Comparison of ENCODE assay signal across 1 cellular context in the genomic region with DNA sequence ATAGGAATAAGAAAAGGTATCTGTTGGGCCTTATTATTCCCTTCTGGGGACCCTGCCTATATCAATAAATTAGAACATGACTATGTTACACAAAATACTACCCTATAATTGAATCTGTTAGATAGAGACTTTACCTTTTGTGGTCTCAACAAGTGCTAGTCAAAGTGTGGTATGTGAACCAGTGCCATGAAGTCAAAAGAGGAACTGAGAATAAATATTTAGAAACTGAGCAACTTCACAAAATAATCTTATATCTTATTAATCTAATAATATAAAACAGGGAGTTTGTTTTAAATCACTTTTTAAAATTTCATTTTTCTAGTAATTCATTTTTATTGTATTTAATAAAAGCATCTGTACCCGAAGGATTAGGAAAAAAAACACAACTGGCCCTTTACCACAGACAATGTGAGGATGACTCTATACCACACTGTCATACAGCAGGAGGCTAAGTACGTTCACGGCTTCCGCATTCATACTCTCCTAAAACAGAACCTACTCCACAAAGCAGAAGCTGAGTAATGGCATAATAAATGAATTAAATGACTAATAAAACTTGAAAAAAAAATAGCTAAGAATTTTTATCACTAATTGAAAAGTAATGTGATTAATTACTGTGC.
TF ChIP-seq lines count a peak whose summit lies in the region.

No MANE protein-coding gene starts in this region.

TF ChIP-seq in GM12878, 131 proteins besides CTCF, POLR2A, EP300 and RAD21 (continues in another document):
- TF ChIP-seq PAX8 (IDR thresholded peaks at IDR 0.05) (no peak), BHLHE40 (IDR thresholded peaks at IDR 0.05; ENCODE audit: borderline replicate concordance in 1 of 2, low read depth in 2 of 2, low read length in 1 of 2) (peak in 1 of 2 experiments; percentile 16; a peak in 1 of 4 replicates), EGR1 (IDR thresholded peaks at IDR 0.05; ENCODE audit: borderline replicate concordance in 1 of 2, low read depth in 2 of 2, low read length in 2 of 2) (no peak), IKZF1 (conservative IDR thresholded peaks at IDR 0.05) (no peak), SPI1 (IDR thresholded peaks at IDR 0.05; ENCODE audit: borderline replicate concordance, insufficient read depth, low read depth, low read length) (peak; percentile 89), MYC (IDR thresholded peaks at IDR 0.05; ENCODE audit: insufficient read depth, insufficient read length, insufficient replicate concordance, low read length, severe bottlenecking) (no peak), POLR2AphosphoS5 (IDR thresholded peaks at IDR 0.05; ENCODE audit: low read length) (no peak), NFYA (IDR thresholded peaks at IDR 0.05; ENCODE audit: borderline replicate concordance, low read depth, low read length) (no peak), KDM1A (IDR thresholded peaks at IDR 0.05; ENCODE audit: borderline replicate concordance) (no peak), SREBF1 (IDR thresholded peaks at IDR 0.05; ENCODE audit: low read length) (no peak), MEF2B (IDR thresholded peaks at IDR 0.05; ENCODE audit: partially characterized antibody, poor library complexity, severe bottlenecking) (peak; percentile 35), SIN3A (IDR thresholded peaks at IDR 0.05; ENCODE audit: low read depth, low read length) (no peak), JUNB (IDR thresholded peaks at IDR 0.05) (peak; percentile 45), FOS (IDR thresholded peaks at IDR 0.05; ENCODE audit: borderline replicate concordance, extremely low read depth, insufficient read length) (no peak), NRF1 (conservative IDR thresholded peaks at IDR 0.05; ENCODE audit: low read depth, low read length) (no peak), CHD1 (IDR thresholded peaks at IDR 0.05; ENCODE audit: low read depth, low read length) (no peak), MTA2 (IDR thresholded peaks at IDR 0.05; ENCODE audit: low read depth) (peak; percentile 83), NR2C2 (IDR thresholded peaks at IDR 0.05; ENCODE audit: borderline replicate concordance, control insufficient read depth, insufficient read length, low read depth) (no peak), RCOR1 (conservative IDR thresholded peaks at IDR 0.05; ENCODE audit: low read depth, low read length) (no peak), BRCA1 (IDR thresholded peaks at IDR 0.05; ENCODE audit: low read depth, low read length) (no peak), RUNX3 (IDR thresholded peaks at IDR 0.05; ENCODE audit: low read length) (peak; percentile 86), NR2C1 (IDR thresholded peaks at IDR 0.05) (no peak), ATF7 (IDR thresholded peaks at IDR 0.05; ENCODE audit: low read depth) (peak; percentile 68), TCF12 (IDR thresholded peaks at IDR 0.05; ENCODE audit: low read depth, low read length) (no peak), ZNF274 (IDR thresholded peaks at IDR 0.05; ENCODE audit: insufficient read depth, insufficient read length) (no peak), TAF1 (IDR thresholded peaks at IDR 0.05; ENCODE audit: borderline replicate concordance, low read depth, low read length) (no peak), ZBED1 (IDR thresholded peaks at IDR 0.05; ENCODE audit: borderline replicate concordance) (no peak), RBBP5 (conservative IDR thresholded peaks at IDR 0.05) (no peak), IKZF2 (IDR thresholded peaks at IDR 0.05) (no peak; a peak in 1 of 4 replicates), BCL11A (IDR thresholded peaks at IDR 0.05; ENCODE audit: low read depth, low read length) (0 out of 2 replicates have a peak, but pooled peaks have one; percentile 8), TARDBP (IDR thresholded peaks at IDR 0.05; ENCODE audit: borderline replicate concordance) (no peak), IRF4 (IDR thresholded peaks at IDR 0.05; ENCODE audit: low read depth, low read length) (no peak), ESRRA (IDR thresholded peaks at IDR 0.05; ENCODE audit: low read length) (no peak), SUPT20H (IDR thresholded peaks at IDR 0.05; ENCODE audit: borderline replicate concordance, control insufficient read depth, low read depth, low read length) (no peak)
- TF ChIP-seq, protein P1, sequence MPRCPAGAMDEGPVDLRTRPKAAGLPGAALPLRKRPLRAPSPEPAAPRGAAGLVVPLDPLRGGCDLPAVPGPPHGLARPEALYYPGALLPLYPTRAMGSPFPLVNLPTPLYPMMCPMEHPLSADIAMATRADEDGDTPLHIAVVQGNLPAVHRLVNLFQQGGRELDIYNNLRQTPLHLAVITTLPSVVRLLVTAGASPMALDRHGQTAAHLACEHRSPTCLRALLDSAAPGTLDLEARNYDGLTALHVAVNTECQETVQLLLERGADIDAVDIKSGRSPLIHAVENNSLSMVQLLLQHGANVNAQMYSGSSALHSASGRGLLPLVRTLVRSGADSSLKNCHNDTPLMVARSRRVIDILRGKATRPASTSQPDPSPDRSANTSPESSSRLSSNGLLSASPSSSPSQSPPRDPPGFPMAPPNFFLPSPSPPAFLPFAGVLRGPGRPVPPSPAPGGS (IDR thresholded peaks at IDR 0.05; ENCODE audit: borderline replicate concordance, insufficient read depth, low read depth, low read length, poor library complexity, severe bottlenecking) = no peak
- TF ChIP-seq, protein P2, sequence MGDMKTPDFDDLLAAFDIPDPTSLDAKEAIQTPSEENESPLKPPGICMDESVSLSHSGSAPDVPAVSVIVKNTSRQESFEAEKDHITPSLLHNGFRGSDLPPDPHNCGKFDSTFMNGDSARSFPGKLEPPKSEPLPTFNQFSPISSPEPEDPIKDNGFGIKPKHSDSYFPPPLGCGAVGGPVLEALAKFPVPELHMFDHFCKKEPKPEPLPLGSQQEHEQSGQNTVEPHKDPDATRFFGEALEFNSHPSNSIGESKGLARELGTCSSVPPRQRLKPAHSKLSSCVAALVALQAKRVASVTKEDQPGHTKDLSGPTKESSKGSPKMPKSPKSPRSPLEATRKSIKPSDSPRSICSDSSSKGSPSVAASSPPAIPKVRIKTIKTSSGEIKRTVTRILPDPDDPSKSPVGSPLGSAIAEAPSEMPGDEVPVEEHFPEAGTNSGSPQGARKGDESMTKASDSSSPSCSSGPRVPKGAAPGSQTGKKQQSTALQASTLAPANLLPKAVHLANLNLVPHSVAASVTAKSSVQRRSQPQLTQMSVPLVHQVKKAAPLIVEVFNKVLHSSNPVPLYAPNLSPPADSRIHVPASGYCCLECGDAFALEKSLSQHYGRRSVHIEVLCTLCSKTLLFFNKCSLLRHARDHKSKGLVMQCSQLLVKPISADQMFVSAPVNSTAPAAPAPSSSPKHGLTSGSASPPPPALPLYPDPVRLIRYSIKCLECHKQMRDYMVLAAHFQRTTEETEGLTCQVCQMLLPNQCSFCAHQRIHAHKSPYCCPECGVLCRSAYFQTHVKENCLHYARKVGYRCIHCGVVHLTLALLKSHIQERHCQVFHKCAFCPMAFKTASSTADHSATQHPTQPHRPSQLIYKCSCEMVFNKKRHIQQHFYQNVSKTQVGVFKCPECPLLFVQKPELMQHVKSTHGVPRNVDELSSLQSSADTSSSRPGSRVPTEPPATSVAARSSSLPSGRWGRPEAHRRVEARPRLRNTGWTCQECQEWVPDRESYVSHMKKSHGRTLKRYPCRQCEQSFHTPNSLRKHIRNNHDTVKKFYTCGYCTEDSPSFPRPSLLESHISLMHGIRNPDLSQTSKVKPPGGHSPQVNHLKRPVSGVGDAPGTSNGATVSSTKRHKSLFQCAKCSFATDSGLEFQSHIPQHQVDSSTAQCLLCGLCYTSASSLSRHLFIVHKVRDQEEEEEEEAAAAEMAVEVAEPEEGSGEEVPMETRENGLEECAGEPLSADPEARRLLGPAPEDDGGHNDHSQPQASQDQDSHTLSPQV (IDR thresholded peaks at IDR 0.05) = no peak
- TF ChIP-seq, protein P3, sequence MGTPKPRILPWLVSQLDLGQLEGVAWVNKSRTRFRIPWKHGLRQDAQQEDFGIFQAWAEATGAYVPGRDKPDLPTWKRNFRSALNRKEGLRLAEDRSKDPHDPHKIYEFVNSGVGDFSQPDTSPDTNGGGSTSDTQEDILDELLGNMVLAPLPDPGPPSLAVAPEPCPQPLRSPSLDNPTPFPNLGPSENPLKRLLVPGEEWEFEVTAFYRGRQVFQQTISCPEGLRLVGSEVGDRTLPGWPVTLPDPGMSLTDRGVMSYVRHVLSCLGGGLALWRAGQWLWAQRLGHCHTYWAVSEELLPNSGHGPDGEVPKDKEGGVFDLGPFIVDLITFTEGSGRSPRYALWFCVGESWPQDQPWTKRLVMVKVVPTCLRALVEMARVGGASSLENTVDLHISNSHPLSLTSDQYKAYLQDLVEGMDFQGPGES (IDR thresholded peaks at IDR 0.05) = no peak
- TF ChIP-seq, protein P4, sequence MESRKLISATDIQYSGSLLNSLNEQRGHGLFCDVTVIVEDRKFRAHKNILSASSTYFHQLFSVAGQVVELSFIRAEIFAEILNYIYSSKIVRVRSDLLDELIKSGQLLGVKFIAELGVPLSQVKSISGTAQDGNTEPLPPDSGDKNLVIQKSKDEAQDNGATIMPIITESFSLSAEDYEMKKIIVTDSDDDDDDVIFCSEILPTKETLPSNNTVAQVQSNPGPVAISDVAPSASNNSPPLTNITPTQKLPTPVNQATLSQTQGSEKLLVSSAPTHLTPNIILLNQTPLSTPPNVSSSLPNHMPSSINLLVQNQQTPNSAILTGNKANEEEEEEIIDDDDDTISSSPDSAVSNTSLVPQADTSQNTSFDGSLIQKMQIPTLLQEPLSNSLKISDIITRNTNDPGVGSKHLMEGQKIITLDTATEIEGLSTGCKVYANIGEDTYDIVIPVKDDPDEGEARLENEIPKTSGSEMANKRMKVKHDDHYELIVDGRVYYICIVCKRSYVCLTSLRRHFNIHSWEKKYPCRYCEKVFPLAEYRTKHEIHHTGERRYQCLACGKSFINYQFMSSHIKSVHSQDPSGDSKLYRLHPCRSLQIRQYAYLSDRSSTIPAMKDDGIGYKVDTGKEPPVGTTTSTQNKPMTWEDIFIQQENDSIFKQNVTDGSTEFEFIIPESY (IDR thresholded peaks at IDR 0.05) = no peak
- TF ChIP-seq, protein P5, sequence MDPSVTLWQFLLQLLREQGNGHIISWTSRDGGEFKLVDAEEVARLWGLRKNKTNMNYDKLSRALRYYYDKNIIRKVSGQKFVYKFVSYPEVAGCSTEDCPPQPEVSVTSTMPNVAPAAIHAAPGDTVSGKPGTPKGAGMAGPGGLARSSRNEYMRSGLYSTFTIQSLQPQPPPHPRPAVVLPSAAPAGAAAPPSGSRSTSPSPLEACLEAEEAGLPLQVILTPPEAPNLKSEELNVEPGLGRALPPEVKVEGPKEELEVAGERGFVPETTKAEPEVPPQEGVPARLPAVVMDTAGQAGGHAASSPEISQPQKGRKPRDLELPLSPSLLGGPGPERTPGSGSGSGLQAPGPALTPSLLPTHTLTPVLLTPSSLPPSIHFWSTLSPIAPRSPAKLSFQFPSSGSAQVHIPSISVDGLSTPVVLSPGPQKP (IDR thresholded peaks at IDR 0.05; ENCODE audit: low read depth, low read length) = no peak
- TF ChIP-seq, protein P6, sequence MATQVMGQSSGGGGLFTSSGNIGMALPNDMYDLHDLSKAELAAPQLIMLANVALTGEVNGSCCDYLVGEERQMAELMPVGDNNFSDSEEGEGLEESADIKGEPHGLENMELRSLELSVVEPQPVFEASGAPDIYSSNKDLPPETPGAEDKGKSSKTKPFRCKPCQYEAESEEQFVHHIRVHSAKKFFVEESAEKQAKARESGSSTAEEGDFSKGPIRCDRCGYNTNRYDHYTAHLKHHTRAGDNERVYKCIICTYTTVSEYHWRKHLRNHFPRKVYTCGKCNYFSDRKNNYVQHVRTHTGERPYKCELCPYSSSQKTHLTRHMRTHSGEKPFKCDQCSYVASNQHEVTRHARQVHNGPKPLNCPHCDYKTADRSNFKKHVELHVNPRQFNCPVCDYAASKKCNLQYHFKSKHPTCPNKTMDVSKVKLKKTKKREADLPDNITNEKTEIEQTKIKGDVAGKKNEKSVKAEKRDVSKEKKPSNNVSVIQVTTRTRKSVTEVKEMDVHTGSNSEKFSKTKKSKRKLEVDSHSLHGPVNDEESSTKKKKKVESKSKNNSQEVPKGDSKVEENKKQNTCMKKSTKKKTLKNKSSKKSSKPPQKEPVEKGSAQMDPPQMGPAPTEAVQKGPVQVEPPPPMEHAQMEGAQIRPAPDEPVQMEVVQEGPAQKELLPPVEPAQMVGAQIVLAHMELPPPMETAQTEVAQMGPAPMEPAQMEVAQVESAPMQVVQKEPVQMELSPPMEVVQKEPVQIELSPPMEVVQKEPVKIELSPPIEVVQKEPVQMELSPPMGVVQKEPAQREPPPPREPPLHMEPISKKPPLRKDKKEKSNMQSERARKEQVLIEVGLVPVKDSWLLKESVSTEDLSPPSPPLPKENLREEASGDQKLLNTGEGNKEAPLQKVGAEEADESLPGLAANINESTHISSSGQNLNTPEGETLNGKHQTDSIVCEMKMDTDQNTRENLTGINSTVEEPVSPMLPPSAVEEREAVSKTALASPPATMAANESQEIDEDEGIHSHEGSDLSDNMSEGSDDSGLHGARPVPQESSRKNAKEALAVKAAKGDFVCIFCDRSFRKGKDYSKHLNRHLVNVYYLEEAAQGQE (IDR thresholded peaks at IDR 0.05; ENCODE audit: low read depth, low read length) = no peak
- TF ChIP-seq, protein P7, sequence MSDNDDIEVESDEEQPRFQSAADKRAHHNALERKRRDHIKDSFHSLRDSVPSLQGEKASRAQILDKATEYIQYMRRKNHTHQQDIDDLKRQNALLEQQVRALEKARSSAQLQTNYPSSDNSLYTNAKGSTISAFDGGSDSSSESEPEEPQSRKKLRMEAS (IDR thresholded peaks at IDR 0.05; ENCODE audit: low read depth, low read length) = no peak
- TF ChIP-seq, protein P8, sequence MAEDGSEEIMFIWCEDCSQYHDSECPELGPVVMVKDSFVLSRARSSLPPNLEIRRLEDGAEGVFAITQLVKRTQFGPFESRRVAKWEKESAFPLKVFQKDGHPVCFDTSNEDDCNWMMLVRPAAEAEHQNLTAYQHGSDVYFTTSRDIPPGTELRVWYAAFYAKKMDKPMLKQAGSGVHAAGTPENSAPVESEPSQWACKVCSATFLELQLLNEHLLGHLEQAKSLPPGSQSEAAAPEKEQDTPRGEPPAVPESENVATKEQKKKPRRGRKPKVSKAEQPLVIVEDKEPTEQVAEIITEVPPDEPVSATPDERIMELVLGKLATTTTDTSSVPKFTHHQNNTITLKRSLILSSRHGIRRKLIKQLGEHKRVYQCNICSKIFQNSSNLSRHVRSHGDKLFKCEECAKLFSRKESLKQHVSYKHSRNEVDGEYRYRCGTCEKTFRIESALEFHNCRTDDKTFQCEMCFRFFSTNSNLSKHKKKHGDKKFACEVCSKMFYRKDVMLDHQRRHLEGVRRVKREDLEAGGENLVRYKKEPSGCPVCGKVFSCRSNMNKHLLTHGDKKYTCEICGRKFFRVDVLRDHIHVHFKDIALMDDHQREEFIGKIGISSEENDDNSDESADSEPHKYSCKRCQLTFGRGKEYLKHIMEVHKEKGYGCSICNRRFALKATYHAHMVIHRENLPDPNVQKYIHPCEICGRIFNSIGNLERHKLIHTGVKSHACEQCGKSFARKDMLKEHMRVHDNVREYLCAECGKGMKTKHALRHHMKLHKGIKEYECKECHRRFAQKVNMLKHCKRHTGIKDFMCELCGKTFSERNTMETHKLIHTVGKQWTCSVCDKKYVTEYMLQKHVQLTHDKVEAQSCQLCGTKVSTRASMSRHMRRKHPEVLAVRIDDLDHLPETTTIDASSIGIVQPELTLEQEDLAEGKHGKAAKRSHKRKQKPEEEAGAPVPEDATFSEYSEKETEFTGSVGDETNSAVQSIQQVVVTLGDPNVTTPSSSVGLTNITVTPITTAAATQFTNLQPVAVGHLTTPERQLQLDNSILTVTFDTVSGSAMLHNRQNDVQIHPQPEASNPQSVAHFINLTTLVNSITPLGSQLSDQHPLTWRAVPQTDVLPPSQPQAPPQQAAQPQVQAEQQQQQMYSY (CRISPR knock-in tag; IDR thresholded peaks at IDR 0.05) = no peak
